Comparison of ENCODE assay signal across 15 cellular contexts in genomic region chr1:248810727-248811513, GRCh38. TPM values are rescaled to one million over a fixed set of nuclear protein-coding genes. Genes with fewer than 3 reads are reported as not detected.
DNase-seq lines count a peak whose midpoint lies in the region; ATAC-seq and TF ChIP-seq lines count a peak whose summit lies in the region.
"Had no signal": no experiment of that assay in that cellular context is flagged by ENCODE, and none has a peak within 500 bp of the region (broad histone marks: within the 10 kb centered on the region; RNA-seq: fewer than 3 reads in every experiment).

No MANE protein-coding gene starts in this region.

- H3K27me3 Mint-ChIP-seq in HFFc6 (ENCODE audit: insufficient read depth) (peaks cover 6% of the 10 kb centered on the region), osteocyte (ENCODE audit: unreplicated experiment) (no peaks in the 10 kb centered on the region)
- no peaks in the 10 kb centered on the region for H3K27me3 Mint-ChIP-seq in stimulated activated naive B cell treated with anti-CD40 and anti-IgM and Interleukin-4, amounts not matched to agents 10 μg/mL and 1 μg/mL and 100 μg/mL, for 72 hours

- no peak overlapping the region for H4K5ac ChIP-seq in mesendoderm (ENCODE audit: low read length)

- no peak overlapping the region for H3K27ac ChIP-seq in mesendoderm (ENCODE audit: low read depth, low read length)
- H3K27ac ChIP-seq: body of pancreas, thyroid gland had no signal

- no peaks in the 10 kb centered on the region for H3K4me1 ChIP-seq in mesendoderm (ENCODE audit: control insufficient read depth, low read depth, low read length)

- H4K8ac ChIP-seq in mesendoderm (ENCODE audit: low read depth, low read length): no peak overlapping the region

- H3K9ac ChIP-seq in mesendoderm (ENCODE audit: low read length): no peak overlapping the region
- H3K9ac ChIP-seq: SK-N-SH had no signal

- H3K79me2 ChIP-seq in mesendoderm (ENCODE audit: control insufficient read depth, insufficient read depth, low read length): no peaks in the 10 kb centered on the region

- H2BK120ac ChIP-seq in mesendoderm (ENCODE audit: low read depth, low read length): no peak overlapping the region

- H3K4ac ChIP-seq in mesendoderm (ENCODE audit: low read depth, low read length): no peak overlapping the region

- intact Hi-C loops in left ventricle myocardium superior (cut with micrococcal nuclease): no loop called here

- H3K79me1 ChIP-seq in mesendoderm (ENCODE audit: low read length): no peaks in the 10 kb centered on the region

- DNase-seq in HFFc6 (peak; percentile 8), astrocyte of the spinal cord (ENCODE audit: low read depth, low spot score) (peak; percentile 22), left ventricle myocardium superior (peak; percentile 77), osteocyte (ENCODE audit: extremely low spot score, unreplicated experiment) (no peak), mesendoderm (no peak)
- DNase-seq in stimulated activated naive B cell treated with anti-CD40 and anti-IgM and Interleukin-4, amounts not matched to agents 10 μg/mL and 1 μg/mL and 100 μg/mL, for 72 hours: no peak
- DNase-seq: activated CD4-positive, CD25-positive, alpha-beta regulatory T cell treated with anti-CD3 and anti-CD28 coated beads, Interleukin-2, amount 50 U/mL, for 72 hours; activated T-cell treated with anti-CD3 and anti-CD28 coated beads, Interleukin-2, amount 50 U/mL, for 4 hours; DMS153; NCI-H1105 treated with DMSO at 0.1 percent for 48 hours; SK-N-SH had no signal

- H3K27me3 ChIP-seq in mesendoderm (ENCODE audit: insufficient read depth, low read length, poor library complexity): no peaks in the 10 kb centered on the region
- H3K27me3 ChIP-seq: body of pancreas, thyroid gland had no signal

- H3K18ac ChIP-seq in mesendoderm (ENCODE audit: low read length): no peak overlapping the region

- peak overlapping the region; percentile 71 for H3K27ac Mint-ChIP-seq in HFFc6
- peak overlapping the region; percentile 81 for H3K27ac Mint-ChIP-seq in stimulated activated naive B cell treated with anti-CD40 and anti-IgM and Interleukin-4, amounts not matched to agents 10 μg/mL and 1 μg/mL and 100 μg/mL, for 72 hours
- no peak overlapping the region for H3K27ac Mint-ChIP-seq in osteocyte (ENCODE audit: unreplicated experiment)

- peaks cover 11% of the 10 kb centered on the region for H3K36me3 ChIP-seq in mesendoderm (ENCODE audit: control insufficient read depth, insufficient read depth, low read length)

- H3K4me1 Mint-ChIP-seq in HFFc6 (ENCODE audit: low read depth): peaks cover 27% of the 10 kb centered on the region
- H3K4me1 Mint-ChIP-seq in stimulated activated naive B cell treated with anti-CD40 and anti-IgM and Interleukin-4, amounts not matched to agents 10 μg/mL and 1 μg/mL and 100 μg/mL, for 72 hours: peaks cover 27 to 32% of the 10 kb centered on the region in 2 donors
- peaks cover 17% of the 10 kb centered on the region for H3K4me1 Mint-ChIP-seq in osteocyte (ENCODE audit: unreplicated experiment)

- H3K4me3 ChIP-seq in astrocyte of the spinal cord (ENCODE audit: low read depth, low read length) (no peak overlapping the region), mesendoderm (ENCODE audit: low read length) (no peak overlapping the region)
- H3K4me3 ChIP-seq: body of pancreas, thyroid gland had no signal

- TF ChIP-seq CTCF in HFFc6 (IDR thresholded peaks at IDR 0.05): no peak
- no peak for TF ChIP-seq CTCF in astrocyte of the spinal cord (IDR thresholded peaks at IDR 0.05; ENCODE audit: low read depth, low read length)
- TF ChIP-seq CTCF in osteocyte (IDR thresholded peaks at IDR 0.05): no peak

- peaks cover 33% of the 10 kb centered on the region for H3K36me3 Mint-ChIP-seq in HFFc6 (ENCODE audit: low read depth)
- H3K36me3 Mint-ChIP-seq in stimulated activated naive B cell treated with anti-CD40 and anti-IgM and Interleukin-4, amounts not matched to agents 10 μg/mL and 1 μg/mL and 100 μg/mL, for 72 hours: peaks cover 42 to 56% of the 10 kb centered on the region in 2 donors
- H3K36me3 Mint-ChIP-seq in osteocyte (ENCODE audit: unreplicated experiment): peaks cover 36% of the 10 kb centered on the region

- no peaks in the 10 kb centered on the region for H3K9me3 Mint-ChIP-seq in HFFc6
- no peaks in the 10 kb centered on the region for H3K9me3 Mint-ChIP-seq in stimulated activated naive B cell treated with anti-CD40 and anti-IgM and Interleukin-4, amounts not matched to agents 10 μg/mL and 1 μg/mL and 100 μg/mL, for 72 hours
- no peaks in the 10 kb centered on the region for H3K9me3 Mint-ChIP-seq in osteocyte (ENCODE audit: unreplicated experiment)
- H3K9me3 Mint-ChIP-seq: activated T-cell treated with anti-CD3 and anti-CD28 coated beads, Interleukin-2, amount 50 U/mL, for 4 hours had no signal

- peak; percentile 69 for ATAC-seq in left ventricle myocardium superior
- no peak for ATAC-seq in stimulated activated naive B cell treated with anti-CD40 and anti-IgM and Interleukin-4, amounts not matched to agents 10 μg/mL and 1 μg/mL and 100 μg/mL, for 72 hours (replicated peaks)
- ATAC-seq in GM21737 (IDR thresholded peaks at IDR 0.05; ENCODE audit: unreplicated experiment): no peak
- ATAC-seq: activated T-cell treated with anti-CD3 and anti-CD28 coated beads, Interleukin-2, amount 50 U/mL, for 4 hours had no signal

- in situ Hi-C loops in astrocyte of the spinal cord (cut with HindIII; ENCODE audit: low sequenced_read_pairs): no loop called here

- no peak overlapping the region for H2AK5ac ChIP-seq in mesendoderm (ENCODE audit: low read length)

- no CpG with 5 or more reads among the region's 12 CpGs for WGBS in mesendoderm (ENCODE audit: extremely low coverage, insufficient coverage, low lambda C conversion rate)

- H3K4me3 Mint-ChIP-seq in HFFc6: no peak overlapping the region
- no peak overlapping the region for H3K4me3 Mint-ChIP-seq in stimulated activated naive B cell treated with anti-CD40 and anti-IgM and Interleukin-4, amounts not matched to agents 10 μg/mL and 1 μg/mL and 100 μg/mL, for 72 hours
- H3K4me3 Mint-ChIP-seq in osteocyte (ENCODE audit: unreplicated experiment): no peak overlapping the region
- H3K4me3 Mint-ChIP-seq: activated T-cell treated with anti-CD3 and anti-CD28 coated beads, Interleukin-2, amount 50 U/mL, for 4 hours had no signal

- H3K4me2 ChIP-seq in mesendoderm (ENCODE audit: low read length): no peak overlapping the region
- H3K4me2 ChIP-seq: SK-N-SH had no signal

- H3K23ac ChIP-seq in mesendoderm (ENCODE audit: low read length): no peak overlapping the region

- no peak overlapping the region for H3K56ac ChIP-seq in mesendoderm (ENCODE audit: low read length)

- H2BK15ac ChIP-seq in mesendoderm (replicated peaks; ENCODE audit: low read depth): no peak overlapping the region

- no peak overlapping the region for H2BK5ac ChIP-seq in mesendoderm (ENCODE audit: low read length)

RNA-seq across cellular contexts. Expression of gene SH3BP5L, which starts 14.8 kb away (rescaled TPM):
- total RNA-seq in HFFc6 (2021; fragmentation: NEBNext Ultra II Directional; extraction: Animal tissue kit (Norgen Biotek cat#: 25700)): 10 to 100 TPM; 29.8 to 42.1 (median 32.2) TPM
- total RNA-seq in left ventricle myocardium superior (20.1 TPM), osteocyte (32.4 and 33.2 TPM in 2 replicates)
- 14.0 TPM for polyA plus RNA-seq in mesendoderm (2013, experiment 1 of 2)
- polyA plus RNA-seq in mesendoderm (2013, experiment 2 of 2): 13.8 TPM

RNA-seq across cellular contexts. Expression of gene ZNF672, which starts 27.1 kb away (rescaled TPM):
- total RNA-seq in HFFc6 (2021; fragmentation: NEBNext Ultra II Directional; extraction: Animal tissue kit (Norgen Biotek cat#: 25700)): 10 to 100 TPM; 13.8 to 20.8 (median 17.6) TPM
- total RNA-seq in left ventricle myocardium superior (45.5 TPM), osteocyte (21.1 and 24.1 TPM in 2 replicates)
- 19.2 TPM for polyA plus RNA-seq in mesendoderm (2013, experiment 1 of 2)
- 18.9 TPM for polyA plus RNA-seq in mesendoderm (2013, experiment 2 of 2)

RNA-seq across cellular contexts. Expression of gene ZNF692, which starts 48.0 kb away (rescaled TPM):
- 10 to 100 TPM; 18.4 to 28.9 (median 21.1) TPM for total RNA-seq in HFFc6 (2021; fragmentation: NEBNext Ultra II Directional; extraction: Animal tissue kit (Norgen Biotek cat#: 25700))
- total RNA-seq in left ventricle myocardium superior (27.1 TPM), osteocyte (32.1 and 39.9 TPM in 2 replicates)
- polyA plus RNA-seq in mesendoderm (2013, experiment 1 of 2): 15.1 TPM
- 15.0 TPM for polyA plus RNA-seq in mesendoderm (2013, experiment 2 of 2)

RNA-seq across cellular contexts. Expression of gene LYPD8, which starts 55.4 kb away (rescaled TPM):
- total RNA-seq in HFFc6 (2021; fragmentation: NEBNext Ultra II Directional; extraction: Animal tissue kit (Norgen Biotek cat#: 25700)): under 1 TPM in 4 of 6 experiments, not detected in 2; 0.14 to 0.58 (median 0.25) TPM
- total RNA-seq in left ventricle myocardium superior: not detected
- not detected in 2 replicates for total RNA-seq in osteocyte
- not detected for polyA plus RNA-seq in mesendoderm (2013, experiment 1 of 2)
- not detected for polyA plus RNA-seq in mesendoderm (2013, experiment 2 of 2)
- total RNA-seq: activated T-cell treated with anti-CD3 and anti-CD28 coated beads, Interleukin-2, amount 50 U/mL, for 4 hours; body of pancreas; epithelial cell of proximal tubule; thyroid gland had no signal

Comparison
In these comparisons a context has a peak if more than half of its experiments do, and no peak if none do; other contexts are left out.
1. DNase-seq: peak in HFFc6 (single experiment), astrocyte of the spinal cord (single experiment) and left ventricle myocardium superior (single experiment); none in stimulated activated naive B cell treated with anti-CD40 and anti-IgM and Interleukin-4, amounts not matched to agents 10 μg/mL and 1 μg/mL and 100 μg/mL, for 72 hours (single experiment), osteocyte (single experiment) and mesendoderm (single experiment).